In the genomic region with DNA sequence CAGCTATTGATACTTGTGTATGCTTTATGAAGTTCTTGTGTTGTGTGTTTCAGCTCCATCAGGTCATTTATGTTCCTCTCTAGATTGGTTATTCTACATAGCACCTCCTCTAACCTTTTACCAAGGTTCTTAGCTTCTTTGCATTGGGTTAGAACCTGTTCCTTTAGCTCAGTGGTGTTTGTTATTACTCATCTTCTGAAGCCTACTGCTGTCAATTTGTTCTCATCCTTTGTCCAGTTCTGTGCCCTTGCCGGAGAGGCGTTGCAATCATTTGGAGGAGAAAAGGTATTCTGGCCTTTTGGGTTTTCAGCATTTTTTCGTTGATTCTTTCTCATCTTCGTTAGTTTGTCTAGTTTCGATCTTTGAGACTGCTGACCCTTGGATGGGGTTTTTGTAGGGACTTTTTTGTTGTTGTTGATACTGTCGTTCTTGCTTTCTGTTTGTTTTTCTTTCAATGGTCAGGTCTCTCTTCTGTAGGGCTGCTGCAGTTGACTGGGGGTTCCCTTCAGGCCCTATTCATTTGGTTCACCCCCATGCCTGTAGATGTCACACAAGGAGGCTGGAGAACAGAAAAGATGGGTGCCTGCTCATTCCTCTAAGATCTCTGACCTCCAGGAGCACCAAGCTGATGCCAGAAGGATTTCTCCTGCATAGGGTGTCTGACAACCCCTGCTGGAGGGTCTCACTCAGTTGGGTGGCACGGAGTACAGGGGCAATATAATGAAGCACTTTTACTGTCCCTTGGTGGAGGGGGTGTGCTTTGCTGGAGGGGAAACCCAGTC, we compare ENCODE assay signal across 33 cellular contexts. TPM values are rescaled to one million over a fixed set of nuclear protein-coding genes. Genes with fewer than 3 reads are reported as not detected.
DNase-seq lines count a peak whose midpoint lies in the region; ATAC-seq and TF ChIP-seq lines count a peak whose summit lies in the region.
"Had no signal": no experiment of that assay in that cellular context is flagged by ENCODE, and none has a peak within 500 bp of the region (broad histone marks: within the 10 kb centered on the region; RNA-seq: fewer than 3 reads in every experiment).

No MANE protein-coding gene starts in this region.

- no peak overlapping the region for H2BK12ac ChIP-seq in mesenchymal stem cell (ENCODE audit: low read length in 2 of 2)

- no peak overlapping the region for H2BK15ac ChIP-seq in mesenchymal stem cell (ENCODE audit: low read depth, poor library complexity, severe bottlenecking)

- no peaks in the 10 kb centered on the region for H3K36me3 ChIP-seq in GM06990 (ENCODE audit: control insufficient read depth, insufficient read depth, low read length)
- H3K36me3 ChIP-seq in mesenchymal stem cell (ENCODE audit: control insufficient read depth in 1 of 2, insufficient read depth in 2 of 2, low read depth in 1 of 2, low read length in 2 of 2) = no peaks in the 10 kb centered on the region
- H3K36me3 ChIP-seq: pancreas had no signal

- H3K18ac ChIP-seq in mesenchymal stem cell (ENCODE audit: low read depth in 1 of 2, low read length in 2 of 2) = no peak overlapping the region

- H3K4me2 ChIP-seq in mesenchymal stem cell (ENCODE audit: low read length, poor library complexity, severe bottlenecking) = no peak overlapping the region

- DNase-seq in GM06990 (ENCODE audit: extremely low read depth, insufficient read length) (no peak), left ventricle myocardium superior (no peak), mesenchymal stem cell (no peak), NCI-H1092 treated with DMSO at 0.1 percent for 48 hours (lab: John Stamatoyannopoulos, UW) (no peak)
- DNase-seq in stimulated activated naive CD8-positive, alpha-beta T cell treated with anti-CD3 and anti-CD28 coated beads, Interleukin-15, amount 100 ng/mL, for 72 hours = no peak
- DNase-seq: activated CD4-positive, alpha-beta memory T cell treated with anti-CD3 and anti-CD28 coated beads, Interleukin-2, amount 10 ng/mL, durations not matched to agents 7 days and 5 days; activated CD4-positive, alpha-beta T cell treated with anti-CD3 and anti-CD28 coated beads for 1 hour; activated CD8-positive, alpha-beta memory T cell treated with anti-CD3 and anti-CD28 coated beads, Interleukin-2, amount 50 U/mL, for 4 hours; activated naive CD4-positive, alpha-beta T cell treated with Interleukin-2 at 50 U/mL for 16 hours; C1 segment of cervical spinal cord; caudate nucleus; cortex of kidney; DMS79; effector memory CD4-positive, alpha-beta T cell; HCEC 1CT; hypothalamus; NCI-H1694; NCI-H446; nephron progenitor cell; pancreas; SHP77 treated with DMSO at 0.1 percent for 48 hours; small intestine; stimulated activated naive CD4-positive, alpha-beta T cell had no signal

- H3K27me3 Mint-ChIP-seq in stimulated activated naive CD8-positive, alpha-beta T cell treated with anti-CD3 and anti-CD28 coated beads, Interleukin-15, amount 100 ng/mL, for 72 hours = no peaks in the 10 kb centered on the region
- H3K27me3 Mint-ChIP-seq: activated CD4-positive, alpha-beta memory T cell treated with anti-CD3 and anti-CD28 coated beads, Interleukin-2, amount 10 ng/mL, durations not matched to agents 7 days and 5 days had no signal

- H3K27ac Mint-ChIP-seq in stimulated activated naive CD8-positive, alpha-beta T cell treated with anti-CD3 and anti-CD28 coated beads, Interleukin-15, amount 100 ng/mL, for 72 hours = no peak overlapping the region
- H3K27ac Mint-ChIP-seq: activated CD4-positive, alpha-beta memory T cell treated with anti-CD3 and anti-CD28 coated beads, Interleukin-2, amount 10 ng/mL, durations not matched to agents 7 days and 5 days; activated T-helper 1 cell treated with anti-CD3 and anti-CD28 coated beads, Interleukin-12 subunit alpha, Interleukin-12 subunit beta, Interleukin-2, Interleukin-4 antibody, amounts not matched to agents 30 ng/mL and 10 ng/mL and 1 ng/mL, durations not matched to agents 14 hours and 24 hours and 36 hours; nephron progenitor cell had no signal

- ATAC-seq in GM19023 (IDR thresholded peaks at IDR 0.05; ENCODE audit: unreplicated experiment) (peak; percentile 79), HG02610 (IDR thresholded peaks at IDR 0.05; ENCODE audit: unreplicated experiment) (peak; percentile 63), HG03039 (IDR thresholded peaks at IDR 0.05; ENCODE audit: unreplicated experiment) (peak; percentile 66), left ventricle myocardium superior (no peak)
- no peak for ATAC-seq in stimulated activated naive CD8-positive, alpha-beta T cell treated with anti-CD3 and anti-CD28 coated beads, Interleukin-15, amount 100 ng/mL, for 72 hours
- ATAC-seq: pancreas had no signal

- no peak overlapping the region for H2AK5ac ChIP-seq in mesenchymal stem cell (ENCODE audit: low read length, severe bottlenecking)

- no peak overlapping the region for H3K27ac ChIP-seq in mesenchymal stem cell (ENCODE audit: low read length, poor library complexity, severe bottlenecking)
- H3K27ac ChIP-seq: 22Rv1, epithelial cell of prostate, pancreas had no signal

- H4K91ac ChIP-seq in mesenchymal stem cell (ENCODE audit: low read length) = no peak overlapping the region

- no peak overlapping the region for H4K8ac ChIP-seq in mesenchymal stem cell (ENCODE audit: low read length)

- H3K79me1 ChIP-seq in mesenchymal stem cell (replicated peaks; ENCODE audit: low read length, poor library complexity, severe bottlenecking) = no peaks in the 10 kb centered on the region

- H3K23ac ChIP-seq in mesenchymal stem cell (ENCODE audit: low read length in 2 of 2) = no peak overlapping the region

- no peak overlapping the region for H3K14ac ChIP-seq in mesenchymal stem cell (ENCODE audit: low read length in 2 of 2)

- 90% methylated on average over 7 of the region's 7 CpGs for WGBS in mesenchymal stem cell

- H3K9me3 ChIP-seq in mesenchymal stem cell (ENCODE audit: control insufficient read depth, low read length) = peaks cover 1% of the 10 kb centered on the region
- H3K9me3 ChIP-seq: pancreas had no signal

- no peaks in the 10 kb centered on the region for H3K4me1 Mint-ChIP-seq in stimulated activated naive CD8-positive, alpha-beta T cell treated with anti-CD3 and anti-CD28 coated beads, Interleukin-15, amount 100 ng/mL, for 72 hours
- H3K4me1 Mint-ChIP-seq: activated CD4-positive, alpha-beta memory T cell treated with anti-CD3 and anti-CD28 coated beads, Interleukin-2, amount 10 ng/mL, durations not matched to agents 7 days and 5 days; nephron progenitor cell had no signal

- no peak overlapping the region for H3K4ac ChIP-seq in mesenchymal stem cell (ENCODE audit: low read depth in 1 of 2, low read length in 2 of 2)

- no peak overlapping the region for H2BK120ac ChIP-seq in mesenchymal stem cell (ENCODE audit: low read depth, low read length)

- H3K4me3 Mint-ChIP-seq in stimulated activated naive CD8-positive, alpha-beta T cell treated with anti-CD3 and anti-CD28 coated beads, Interleukin-15, amount 100 ng/mL, for 72 hours = no peak overlapping the region
- H3K4me3 Mint-ChIP-seq: activated CD4-positive, alpha-beta memory T cell treated with anti-CD3 and anti-CD28 coated beads, Interleukin-2, amount 10 ng/mL, durations not matched to agents 7 days and 5 days; activated T-helper 1 cell treated with anti-CD3 and anti-CD28 coated beads, Interleukin-12 subunit alpha, Interleukin-12 subunit beta, Interleukin-2, Interleukin-4 antibody, amounts not matched to agents 30 ng/mL and 10 ng/mL and 1 ng/mL, durations not matched to agents 14 hours and 24 hours and 36 hours; nephron progenitor cell had no signal

- no peaks in the 10 kb centered on the region for H3K4me1 ChIP-seq in mesenchymal stem cell (ENCODE audit: control insufficient read depth, insufficient read depth, low read depth, low read length)
- H3K4me1 ChIP-seq: pancreas had no signal

- H2BK5ac ChIP-seq in mesenchymal stem cell (ENCODE audit: low read depth, low read length, poor library complexity, severe bottlenecking) = no peak overlapping the region

- H3K27me3 ChIP-seq in GM06990 (replicated peaks; ENCODE audit: control insufficient read depth, insufficient read depth, low read length) (no peaks in the 10 kb centered on the region), mesenchymal stem cell (ENCODE audit: control insufficient read depth in 1 of 2, insufficient read depth in 1 of 2, low read length in 2 of 2) (no peaks in the 10 kb centered on the region)
- H3K27me3 ChIP-seq: pancreas had no signal

- no peak for TF ChIP-seq CTCF in GM06990 (IDR thresholded peaks at IDR 0.05; ENCODE audit: insufficient read depth, low read length, poor library complexity, severe bottlenecking)

- H3K4me3 ChIP-seq in GM06990 (replicated peaks; ENCODE audit: low read depth, low read length) (peak overlapping the region; percentile 50), mesenchymal stem cell (ENCODE audit: insufficient read depth in 1 of 2, low read depth in 1 of 2, low read length in 2 of 2) (no peak overlapping the region)
- H3K4me3 ChIP-seq: pancreas had no signal

- intact Hi-C loops in left ventricle myocardium superior (cut with micrococcal nuclease) = no loop called here

- peaks cover 28 to 34% of the 10 kb centered on the region in 2 donors for H3K9me3 Mint-ChIP-seq in stimulated activated naive CD8-positive, alpha-beta T cell treated with anti-CD3 and anti-CD28 coated beads, Interleukin-15, amount 100 ng/mL, for 72 hours

- no peak overlapping the region for H3K9ac ChIP-seq in mesenchymal stem cell (ENCODE audit: low read length)

- H2AFZ ChIP-seq in mesenchymal stem cell (ENCODE audit: low read depth, low read length) = no peak overlapping the region

RNA-seq across cellular contexts. Expression of gene MUC15, which starts 35.9 kb away (rescaled TPM):
- total RNA-seq in left ventricle myocardium superior = not detected
- polyA plus RNA-seq in mesenchymal stem cell (2013, experiment 1 of 2) = not detected
- not detected for polyA plus RNA-seq in mesenchymal stem cell (2013, experiment 2 of 2)
- total RNA-seq: activated CD4-positive, alpha-beta memory T cell treated with anti-CD3 and anti-CD28 coated beads, Interleukin-2, amount 10 ng/mL, durations not matched to agents 7 days and 5 days; activated T-helper 1 cell treated with anti-CD3 and anti-CD28 coated beads, Interleukin-12 subunit alpha, Interleukin-12 subunit beta, Interleukin-2, Interleukin-4 antibody, amounts not matched to agents 30 ng/mL and 10 ng/mL and 1 ng/mL, durations not matched to agents 14 hours and 24 hours and 36 hours; glomerular endothelial cell; lung microvascular endothelial cell; T-helper 2 cell treated with Interferon-gamma antibody and Interleukin-4, amounts not matched to agents 100 ng/mL and 5 ng/mL, for 36 hours; temporal lobe had no signal
- polyA plus RNA-seq: small intestine had no signal

Comparison
In these comparisons a context has a peak if more than half of its experiments do, and no peak if none do; other contexts are left out.
1. ATAC-seq: peak in GM19023 (single experiment), HG02610 (single experiment) and HG03039 (single experiment); none in left ventricle myocardium superior (single experiment) and stimulated activated naive CD8-positive, alpha-beta T cell treated with anti-CD3 and anti-CD28 coated beads, Interleukin-15, amount 100 ng/mL, for 72 hours (single experiment).